Comparison of ENCODE assay signal across 8 cellular contexts in genomic region chr2:229714736-229715541, GRCh38. TPM values are rescaled to one million over a fixed set of nuclear protein-coding genes. Genes with fewer than 3 reads are reported as not detected.
DNase-seq lines count a peak whose midpoint lies in the region; ATAC-seq and TF ChIP-seq lines count a peak whose summit lies in the region.

No MANE protein-coding gene starts in this region.

- H3K4me1 ChIP-seq in hepatocyte (ENCODE audit: insufficient read depth) = peaks cover 9% of the 10 kb centered on the region

- no peaks in the 10 kb centered on the region for H3K79me2 ChIP-seq in hepatocyte

- no peaks in the 10 kb centered on the region for H3K9me3 ChIP-seq in hepatocyte (ENCODE audit: low read depth)

- DNase-seq in Ammon's horn (ENCODE audit: low spot score) (peak; percentile 64), RPMI8226 (peak; percentile 33), astrocyte of the hippocampus (ENCODE audit: low read depth, low spot score) (peak; percentile 88), hepatocyte (ENCODE audit: low spot score) (peak; percentile 86), retina (peak; percentile 93)
- no peak for DNase-seq in NK-92 treated with Interleukin-12 subunit alpha and Interleukin-12 subunit beta, amount 100 ng/mL, for 24 hours (lab: John Stamatoyannopoulos, UW)

- no peak overlapping the region for H2AFZ ChIP-seq in hepatocyte

- H3K4me2 ChIP-seq in hepatocyte = peak overlapping the region; percentile 99

- no peak for TF ChIP-seq CTCF in hepatocyte (IDR thresholded peaks at IDR 0.05; ENCODE audit: poor library complexity)

- WGBS in hepatocyte (ENCODE audit: low lambda C conversion rate, missing lambda C conversion rate) = 2% methylated on average over 31 of the region's 60 CpGs

- no peaks in the 10 kb centered on the region for H4K20me1 ChIP-seq in hepatocyte (ENCODE audit: insufficient read depth, poor library complexity, severe bottlenecking)

- no peak overlapping the region for H3K27ac ChIP-seq in hepatocyte

- peak; percentile 45 for ATAC-seq in GM18907 (IDR thresholded peaks at IDR 0.05; ENCODE audit: unreplicated experiment)
- ATAC-seq in HG03135 (IDR thresholded peaks at IDR 0.05; ENCODE audit: unreplicated experiment) = peak; percentile 35

- H3K27me3 ChIP-seq in hepatocyte = peaks cover 87% of the 10 kb centered on the region

- no peaks in the 10 kb centered on the region for H3K9me2 ChIP-seq in hepatocyte (replicated peaks; ENCODE audit: insufficient read depth)

- no peaks in the 10 kb centered on the region for H3K36me3 ChIP-seq in hepatocyte (replicated peaks; ENCODE audit: insufficient read depth, low read depth)

- peak overlapping the region; percentile 33 for H3K4me3 ChIP-seq in hepatocyte

RNA-seq across cellular contexts. Expression of gene DNER, which starts 0.6 kb away (rescaled TPM):
- 0.37 and 0.48 TPM in 2 replicates for total RNA-seq in hepatocyte
- polyA plus RNA-seq in hepatocyte = 0.54 TPM in 1 of 2 replicates, not detected in the other
